Comparison of ENCODE assay signal across 31 cellular contexts in genomic region chr3:54510506-54510905, GRCh38.
"Had no signal": no experiment of that assay in that cellular context is flagged by ENCODE, and none has a peak within 500 bp of the region (broad histone marks: within the 10 kb centered on the region; RNA-seq: fewer than 3 reads in every experiment).

No MANE protein-coding gene starts in this region.

- H3K9me3 Mint-ChIP-seq: activated CD8-positive, alpha-beta T cell treated with anti-CD3 and anti-CD28 coated beads for 36 hours; activated naive CD8-positive, alpha-beta T cell treated with anti-CD3 and anti-CD28 coated beads for 36 hours had no signal

- H3K27ac Mint-ChIP-seq: activated CD4-positive, alpha-beta T cell treated with anti-CD3 and anti-CD28 coated beads for 36 hours; activated CD8-positive, alpha-beta T cell treated with anti-CD3 and anti-CD28 coated beads for 36 hours; activated naive CD4-positive, alpha-beta T cell treated with anti-CD3 and anti-CD28 coated beads for 36 hours; activated naive CD4-positive, alpha-beta T cell treated with anti-CD3 and anti-CD28 coated beads, Interleukin-2, amount 50 U/mL, for 24 hours; activated naive CD8-positive, alpha-beta T cell treated with anti-CD3 and anti-CD28 coated beads for 36 hours; activated naive CD8-positive, alpha-beta T cell treated with anti-CD3 and anti-CD28 coated beads, Interleukin-2, amount 50 U/mL, for 24 hours; activated T-helper 17 cell treated with anti-CD3 and anti-CD28 coated beads, Interleukin-2, amount 50 U/mL, for 72 hours; dendritic cell treated with granulocyte-macrophage colony-stimulating factor and Interleukin-4, amounts not matched to agents 40 ng/mL and 50 ng/mL, for 4 days; effector memory CD8-positive, alpha-beta T cell had no signal

- H3K4me1 Mint-ChIP-seq: activated CD4-positive, alpha-beta T cell treated with anti-CD3 and anti-CD28 coated beads for 36 hours; activated naive CD4-positive, alpha-beta T cell treated with anti-CD3 and anti-CD28 coated beads, Interleukin-2, amount 50 U/mL, for 24 hours; activated naive CD8-positive, alpha-beta T cell treated with anti-CD3 and anti-CD28 coated beads for 36 hours; activated naive CD8-positive, alpha-beta T cell treated with anti-CD3 and anti-CD28 coated beads, Interleukin-2, amount 50 U/mL, for 24 hours; activated T-helper 17 cell treated with anti-CD3 and anti-CD28 coated beads, Interleukin-2, amount 50 U/mL, for 72 hours; central memory CD8-positive, alpha-beta T cell had no signal

- ATAC-seq: activated CD4-positive, alpha-beta T cell treated with anti-CD3 and anti-CD28 coated beads for 36 hours; activated CD8-positive, alpha-beta T cell treated with anti-CD3 and anti-CD28 coated beads for 36 hours; activated naive CD8-positive, alpha-beta T cell treated with anti-CD3 and anti-CD28 coated beads, Interleukin-2, amount 50 U/mL, for 24 hours; activated T-cell treated with anti-CD3 and anti-CD28 coated beads, Interleukin-2, amount 50 U/mL, for 4 hours; activated T-helper 17 cell treated with anti-CD3 and anti-CD28 coated beads, Interleukin-2, amount 50 U/mL, for 72 hours; body of pancreas; effector memory CD8-positive, alpha-beta T cell; gastroesophageal sphincter had no signal

- H3K4me3 ChIP-seq: adrenal gland, body of pancreas, cardiac muscle cell, coronary artery, dorsolateral prefrontal cortex, esophagus squamous epithelium, gastroesophageal sphincter had no signal

- H3K36me3 ChIP-seq: adrenal gland, cardiac muscle cell, esophagus squamous epithelium, gastroesophageal sphincter had no signal

- DNase-seq: activated CD4-positive, alpha-beta T cell treated with anti-CD3 and anti-CD28 coated beads for 36 hours; activated CD4-positive, alpha-beta T cell treated with anti-CD3 and anti-CD28 coated beads, Interleukin-2, amount 50 U/mL, for 1 hour; activated CD4-positive, alpha-beta T cell treated with anti-CD3 and anti-CD28 coated beads, Interleukin-2, amount 50 U/mL, for 48 hours; activated CD4-positive, CD25-positive, alpha-beta regulatory T cell; activated CD4-positive, CD25-positive, alpha-beta regulatory T cell treated with anti-CD3 and anti-CD28 coated beads, Interleukin-2, amount 50 U/mL, for 72 hours; activated CD8-positive, alpha-beta memory T cell treated with anti-CD3 and anti-CD28 coated beads for 24 hours; activated CD8-positive, alpha-beta T cell treated with anti-CD3 and anti-CD28 coated beads for 36 hours; activated effector memory CD4-positive, alpha-beta T cell treated with Interleukin-2 at 50 U/mL for 16 hours; activated gamma-delta T cell treated with Interleukin-2 at 50 U/mL for 16 hours; activated naive CD4-positive, alpha-beta T cell treated with anti-CD3 and anti-CD28 coated beads for 36 hours; activated naive CD8-positive, alpha-beta T cell treated with anti-CD3 and anti-CD28 coated beads for 36 hours; activated naive CD8-positive, alpha-beta T cell treated with anti-CD3 and anti-CD28 coated beads, Interleukin-2, amount 50 U/mL, for 24 hours; activated T-cell treated with anti-CD3 and anti-CD28 coated beads, Interleukin-2, amount 50 U/mL, for 4 hours; adrenal gland; amygdala; aorta; body of pancreas; dorsolateral prefrontal cortex; effector CD4-positive, alpha-beta T cell; effector memory CD8-positive, alpha-beta T cell; erythroblast; esophagus squamous epithelium; foreskin melanocyte; T-helper 2 cell had no signal

- H3K4me3 Mint-ChIP-seq: activated CD4-positive, alpha-beta T cell treated with anti-CD3 and anti-CD28 coated beads for 36 hours; activated CD8-positive, alpha-beta T cell treated with anti-CD3 and anti-CD28 coated beads for 36 hours; activated naive CD4-positive, alpha-beta T cell treated with anti-CD3 and anti-CD28 coated beads for 36 hours; activated naive CD4-positive, alpha-beta T cell treated with anti-CD3 and anti-CD28 coated beads, Interleukin-2, amount 50 U/mL, for 24 hours; activated naive CD8-positive, alpha-beta T cell treated with anti-CD3 and anti-CD28 coated beads for 36 hours; activated naive CD8-positive, alpha-beta T cell treated with anti-CD3 and anti-CD28 coated beads, Interleukin-2, amount 50 U/mL, for 24 hours; activated T-cell treated with anti-CD3 and anti-CD28 coated beads, Interleukin-2, amount 50 U/mL, for 4 hours; activated T-helper 17 cell treated with anti-CD3 and anti-CD28 coated beads, Interleukin-2, amount 50 U/mL, for 72 hours; central memory CD8-positive, alpha-beta T cell; dendritic cell treated with granulocyte-macrophage colony-stimulating factor and Interleukin-4, amounts not matched to agents 40 ng/mL and 50 ng/mL, for 4 days; effector memory CD8-positive, alpha-beta T cell had no signal

- H3K36me3 Mint-ChIP-seq: activated naive CD4-positive, alpha-beta T cell treated with anti-CD3 and anti-CD28 coated beads, Interleukin-2, amount 50 U/mL, for 24 hours; activated naive CD8-positive, alpha-beta T cell treated with anti-CD3 and anti-CD28 coated beads for 36 hours had no signal

- H3K27me3 Mint-ChIP-seq: activated CD4-positive, alpha-beta T cell treated with anti-CD3 and anti-CD28 coated beads for 36 hours; activated CD8-positive, alpha-beta T cell treated with anti-CD3 and anti-CD28 coated beads for 36 hours; activated naive CD4-positive, alpha-beta T cell treated with anti-CD3 and anti-CD28 coated beads, Interleukin-2, amount 50 U/mL, for 24 hours; central memory CD8-positive, alpha-beta T cell; dendritic cell treated with granulocyte-macrophage colony-stimulating factor and Interleukin-4, amounts not matched to agents 40 ng/mL and 50 ng/mL, for 4 days; effector memory CD8-positive, alpha-beta T cell had no signal

- H3K27me3 ChIP-seq: adrenal gland, body of pancreas, cardiac muscle cell, dorsolateral prefrontal cortex, esophagus squamous epithelium, gastroesophageal sphincter had no signal
